ENCODE assay signal across 8 cellular contexts in the genomic region with DNA sequence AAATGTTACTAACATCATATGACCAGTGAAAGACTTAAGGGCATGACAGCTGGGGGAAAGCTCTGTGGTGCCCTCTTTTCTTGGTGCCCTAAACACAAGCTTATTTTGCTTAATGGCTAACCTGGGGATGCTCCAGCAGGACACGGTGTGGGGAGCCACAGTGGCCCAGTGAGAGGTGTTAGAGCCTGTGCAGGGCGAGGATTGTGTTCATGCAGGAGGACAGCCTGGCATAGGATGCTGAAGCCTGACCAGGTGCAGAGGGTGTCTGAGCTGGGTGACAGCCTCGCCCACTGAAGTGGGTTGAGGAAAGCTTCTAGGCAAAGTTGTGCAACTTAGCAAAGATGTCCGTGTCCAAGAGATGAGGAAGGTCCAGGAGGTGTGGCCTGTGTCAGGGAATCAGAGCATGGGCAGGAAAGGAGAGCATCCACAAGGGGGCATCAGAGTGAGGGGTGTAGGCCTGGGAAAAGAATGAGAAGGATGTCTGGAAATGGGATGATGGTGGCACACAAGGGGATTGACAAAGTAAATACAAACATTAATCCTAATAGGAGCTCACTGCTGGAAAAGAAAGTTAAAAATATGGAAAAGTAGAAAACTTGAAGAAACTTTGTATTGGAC. TPM values are rescaled to one million over a fixed set of nuclear protein-coding genes. Genes with fewer than 3 reads are reported as not detected.
DNase-seq lines count a peak whose midpoint lies in the region; FAIRE-seq and TF ChIP-seq lines count a peak whose summit lies in the region.
"Had no signal": no experiment of that assay in that cellular context is flagged by ENCODE, and none has a peak within 500 bp of the region (broad histone marks: within the 10 kb centered on the region; RNA-seq: fewer than 3 reads in every experiment).

No MANE protein-coding gene starts in this region.

- no peak for TF ChIP-seq POLR2A in breast epithelium (IDR thresholded peaks at IDR 0.05)

- FAIRE-seq in HTR-8/SVneo (lab: Jason Lieb, UNC), result no peak

- H3K36me3 ChIP-seq in breast epithelium (no peaks in the 10 kb centered on the region), tibial artery (no peaks in the 10 kb centered on the region)

- H3K27ac ChIP-seq in breast epithelium (no peak overlapping the region), tibial artery (no peak overlapping the region)

- H3K4me1 ChIP-seq in breast epithelium, result no peaks in the 10 kb centered on the region
- H3K4me1 ChIP-seq in tibial artery, result no peaks in the 10 kb centered on the region

- no peak overlapping the region for H3K4me3 ChIP-seq in breast epithelium
- H3K4me3 ChIP-seq in tibial artery, result no peak overlapping the region

- intact Hi-C loops in breast epithelium (cut with DNase I; ENCODE audit: low total_unique reads) (no loop called here), tibial artery (cut with DNase I; ENCODE audit: low total_unique reads) (loop anchor here (10.0 kb wide), 1 partner anchor 206 kb away; no protein-coding TSS in a partner anchor)

- no peaks in the 10 kb centered on the region for H3K9me3 ChIP-seq in breast epithelium
- H3K9me3 ChIP-seq in tibial artery, result no peaks in the 10 kb centered on the region

- peak in 2 of 3 donors; percentile 14 to 27 for TF ChIP-seq CTCF in breast epithelium (IDR thresholded peaks at IDR 0.05)
- TF ChIP-seq CTCF in tibial artery (IDR thresholded peaks at IDR 0.05), result peak; percentile 34 to 35

- peak; percentile 68 for DNase-seq in EH (ENCODE audit: low read depth)
- DNase-seq in HS-27A (ENCODE audit: low read depth), result peak; percentile 45
- peak; percentile 30 to 46 for DNase-seq in SW 1271 (lab: John Stamatoyannopoulos, UW)
- no peak for DNase-seq in breast epithelium (ENCODE audit: low spot score in 2 of 2)
- peak; percentile 29 for DNase-seq in medulla oblongata (ENCODE audit: extremely low spot score)
- DNase-seq in tibial artery, result peak; percentile 24 to 68
- DNase-seq in HTR-8/SVneo (ENCODE audit: insufficient read length, low spot score), result no peak

- H3K27me3 ChIP-seq in breast epithelium, result no peaks in the 10 kb centered on the region
- no peaks in the 10 kb centered on the region for H3K27me3 ChIP-seq in tibial artery

RNA-seq across cellular contexts. Expression of gene SLC17A4, which starts 33.9 kb away (rescaled TPM):
- total RNA-seq in breast epithelium, result under 1 TPM in 1 of 3 donors, not detected in 2; 0.98 TPM
- total RNA-seq: dermis microvascular lymphatic vessel endothelial cell had no signal

RNA-seq across cellular contexts. Expression of gene SLC17A1, which starts 43.4 kb away (rescaled TPM):
- total RNA-seq in breast epithelium, result not detected
- total RNA-seq: dermis microvascular lymphatic vessel endothelial cell had no signal

Comparison
In these comparisons a context has a peak if more than half of its experiments do, and no peak if none do; other contexts are left out.
1. DNase-seq: peak in EH (single experiment), HS-27A (single experiment), SW 1271 (2 of 2), medulla oblongata (single experiment) and tibial artery (2 of 2); none in breast epithelium (0 of 2) and HTR-8/SVneo (single experiment).